Comparison of ENCODE assay signal across 25 cellular contexts in genomic region chr20:43992885-43993284, GRCh38.
"Had no signal": no experiment of that assay in that cellular context is flagged by ENCODE, and none has a peak within 500 bp of the region (broad histone marks: within the 10 kb centered on the region; RNA-seq: fewer than 3 reads in every experiment).

No MANE protein-coding gene starts in this region.

- H3K4me3 ChIP-seq: colonic mucosa, esophagus squamous epithelium, gastrocnemius medialis, heart left ventricle, hepatocyte, left lung, lower lobe of right lung, mucosa of descending colon had no signal

- H3K27ac ChIP-seq: colonic mucosa, epithelial cell of prostate, esophagus squamous epithelium, gastrocnemius medialis, heart left ventricle, hepatocyte, left lung, lower lobe of right lung had no signal

- H3K27me3 ChIP-seq: colonic mucosa, esophagus squamous epithelium, gastrocnemius medialis, heart left ventricle, hepatocyte, left lung had no signal

- H3K36me3 ChIP-seq: colonic mucosa, esophagus squamous epithelium, gastrocnemius medialis, heart left ventricle, left lung, lower lobe of right lung had no signal

- H2AFZ ChIP-seq: hepatocyte had no signal

- H3K36me3 Mint-ChIP-seq: mesothelial cell of epicardium had no signal

- DNase-seq: colonic mucosa; cortex of kidney; effector CD8-positive, alpha-beta T cell; effector memory CD8-positive, alpha-beta T cell; endodermal cell; erythroblast; esophagus squamous epithelium; foreskin melanocyte; gastrocnemius medialis; hypothalamus; immature natural killer cell; kidney; kidney glomerular epithelial cell; left colon; left lung; left ventricle myocardium superior; lower lobe of right lung; mesenchymal stem cell; mucosa of descending colon had no signal

- H3K4me3 Mint-ChIP-seq: dendritic cell treated with granulocyte-macrophage colony-stimulating factor and Interleukin-4, amounts not matched to agents 40 ng/mL and 50 ng/mL, for 4 days; effector memory CD8-positive, alpha-beta T cell; endodermal cell; immature natural killer cell; mesothelial cell of epicardium had no signal

- ATAC-seq: effector memory CD8-positive, alpha-beta T cell; esophagus mucosa; gastrocnemius medialis; heart left ventricle; left colon; left lung; left ventricle myocardium superior; lower lobe of right lung; mucosa of descending colon had no signal

- H3K27ac Mint-ChIP-seq: dendritic cell treated with granulocyte-macrophage colony-stimulating factor and Interleukin-4, amounts not matched to agents 40 ng/mL and 50 ng/mL, for 4 days; effector memory CD8-positive, alpha-beta T cell; endodermal cell; immature natural killer cell; mesothelial cell of epicardium had no signal

- H3K9me3 Mint-ChIP-seq: dendritic cell treated with granulocyte-macrophage colony-stimulating factor and Interleukin-4, amounts not matched to agents 40 ng/mL and 50 ng/mL, for 4 days; effector memory CD8-positive, alpha-beta T cell; mesothelial cell of epicardium had no signal

- H3K4me2 ChIP-seq: hepatocyte had no signal

- H3K9me3 ChIP-seq: colonic mucosa, gastrocnemius medialis, mucosa of descending colon had no signal

- H3K4me1 Mint-ChIP-seq: immature natural killer cell, mesothelial cell of epicardium had no signal

- H3K4me1 ChIP-seq: colonic mucosa, esophagus squamous epithelium, gastrocnemius medialis, heart left ventricle, left lung, lower lobe of right lung had no signal
